12 cellular contexts compared by ENCODE assay signal in the genomic region with DNA sequence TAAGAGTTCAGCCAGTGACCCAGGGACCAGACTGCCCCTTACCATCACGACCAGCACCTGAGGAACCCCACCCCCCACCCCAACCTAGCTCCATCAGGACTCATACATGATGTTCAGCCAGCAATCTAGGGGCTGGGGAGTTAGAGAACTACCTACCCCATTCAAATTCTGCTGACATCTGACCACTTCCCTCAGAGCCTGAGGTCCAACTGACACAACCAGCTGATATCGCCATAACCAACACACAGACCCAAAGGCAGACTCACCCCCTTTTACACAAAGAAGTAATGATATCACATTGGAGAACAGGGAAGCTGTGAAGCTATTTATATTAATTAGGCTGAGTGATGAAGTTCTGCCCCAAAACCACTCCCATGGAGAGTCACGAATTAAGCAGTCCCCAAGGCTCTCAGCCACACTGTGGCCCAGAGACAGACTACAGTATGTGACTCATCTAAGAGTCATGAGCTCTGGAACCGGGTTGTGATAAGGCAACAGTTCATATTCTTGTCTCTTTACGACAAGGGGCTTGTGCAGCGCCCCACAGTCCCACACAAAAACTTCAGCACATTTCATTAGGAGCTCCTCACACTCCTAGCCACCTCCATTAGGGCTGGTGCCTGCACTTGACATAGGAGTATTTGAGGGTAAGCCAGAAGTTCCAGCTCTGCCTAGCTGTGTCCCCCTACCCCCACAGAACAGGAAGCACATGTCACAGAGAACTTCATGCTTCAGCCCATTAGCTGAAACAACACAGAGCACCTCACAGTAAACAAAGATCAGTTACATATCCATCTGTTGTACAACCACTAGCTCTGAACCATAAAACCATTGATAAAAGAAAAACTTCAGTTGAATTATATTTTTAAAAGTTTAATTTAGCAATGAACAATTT.
A peak's percentile ranks its signal among the peaks of the same experiment; 100 is the strongest.
DNase-seq lines count a peak whose midpoint lies in the region; ATAC-seq and TF ChIP-seq lines count a peak whose summit lies in the region.
"Had no signal": no experiment of that assay in that cellular context is flagged by ENCODE, and none has a peak within 500 bp of the region (broad histone marks: within the 10 kb centered on the region; RNA-seq: fewer than 3 reads in every experiment).

No MANE protein-coding gene starts in this region.

- peaks cover 2% of the 10 kb centered on the region for H3K27me3 Mint-ChIP-seq in GM23338 (ENCODE audit: insufficient read depth, low read depth, poor library complexity)
- H3K27me3 Mint-ChIP-seq in activated T-cell treated with anti-CD3 and anti-CD28 coated beads, Interleukin-2, amount 50 U/mL, for 24 hours = peaks cover 7% of the 10 kb centered on the region
- H3K27me3 Mint-ChIP-seq: memory B cell had no signal

- H3K4me3 Mint-ChIP-seq in GM23338 = no peak overlapping the region
- H3K4me3 Mint-ChIP-seq in activated T-cell treated with anti-CD3 and anti-CD28 coated beads, Interleukin-2, amount 50 U/mL, for 24 hours = no peak overlapping the region
- H3K4me3 Mint-ChIP-seq: memory B cell had no signal

- no peaks in the 10 kb centered on the region for H3K4me1 Mint-ChIP-seq in GM23338
- H3K4me1 Mint-ChIP-seq in activated T-cell treated with anti-CD3 and anti-CD28 coated beads, Interleukin-2, amount 50 U/mL, for 24 hours (ENCODE audit: low read depth) = no peaks in the 10 kb centered on the region
- H3K4me1 Mint-ChIP-seq: memory B cell had no signal

- intact Hi-C loops in PC-3 (cut with micrococcal nuclease) = no loop called here

- DNase-seq in DMS53 (lab: John Stamatoyannopoulos, UW) = peak; percentile 16
- DNase-seq in DMS53 treated with DMSO at 0.1 percent for 48 hours (lab: John Stamatoyannopoulos, UW; ENCODE audit: unreplicated experiment) = no peak
- peak; percentile 79 for DNase-seq in PC-3
- no peak for DNase-seq in epithelial cell of prostate (ENCODE audit: low read depth, low spot score)
- no peak for DNase-seq in GM23338 (ENCODE audit: low spot score)
- no peak for DNase-seq in middle frontal gyrus (ENCODE audit: extremely low spot score, low spot score)
- no peak for DNase-seq in activated T-cell treated with anti-CD3 and anti-CD28 coated beads, Interleukin-2, amount 50 U/mL, for 24 hours
- DNase-seq: activated CD4-positive, CD25-positive, alpha-beta regulatory T cell; activated naive CD4-positive, alpha-beta T cell treated with anti-CD3 and anti-CD28 coated beads, Interleukin-2, amount 50 U/mL, for 16 hours had no signal

- H3K36me3 ChIP-seq in PC-3 (ENCODE audit: low read depth, low read length) (no peaks in the 10 kb centered on the region), skeletal muscle satellite cell (ENCODE audit: insufficient read depth, low read length) (peaks cover 3% of the 10 kb centered on the region), GM23338 (ENCODE audit: insufficient read depth) (no peaks in the 10 kb centered on the region)

- H3K9me2 ChIP-seq in PC-3 (replicated peaks; ENCODE audit: low read length) = no peaks in the 10 kb centered on the region
- no peaks in the 10 kb centered on the region for H3K9me2 ChIP-seq in GM23338 (ENCODE audit: insufficient read depth)

- H3K36me3 Mint-ChIP-seq in GM23338 (ENCODE audit: low read depth) = no peaks in the 10 kb centered on the region; the same call in 2 of the 3 replicates
- H3K36me3 Mint-ChIP-seq in activated T-cell treated with anti-CD3 and anti-CD28 coated beads, Interleukin-2, amount 50 U/mL, for 24 hours (ENCODE audit: low read depth) = no peaks in the 10 kb centered on the region

- H4K20me1 ChIP-seq in PC-3 (ENCODE audit: low read length) (no peaks in the 10 kb centered on the region), GM23338 (replicated peaks; ENCODE audit: insufficient read depth) (no peaks in the 10 kb centered on the region)

- no peaks in the 10 kb centered on the region for H3F3A ChIP-seq in PC-3 (ENCODE audit: low read length, unreplicated experiment)
- no peaks in the 10 kb centered on the region for H3F3A ChIP-seq in GM23338 (replicated peaks; ENCODE audit: low read depth)

- H3K27me3 ChIP-seq in PC-3 (ENCODE audit: low read length) (no peaks in the 10 kb centered on the region), skeletal muscle satellite cell (ENCODE audit: control insufficient read depth, insufficient read depth, low read length) (no peaks in the 10 kb centered on the region), GM23338 (ENCODE audit: insufficient read depth) (no peaks in the 10 kb centered on the region)

- no peaks in the 10 kb centered on the region for H3K9me3 ChIP-seq in PC-3 (ENCODE audit: low read length)
- H3K9me3 ChIP-seq in skeletal muscle satellite cell (replicated peaks; ENCODE audit: low read length) = no peaks in the 10 kb centered on the region

- CTCF ChIA-PET in PC-3 (lab: Charles Lee) = interaction anchor here (0.5 kb wide), 1 partner anchor 110 kb away, joined by 3 read pairs; no protein-coding TSS in a partner anchor

- H3K4me3 ChIP-seq in PC-3 (ENCODE audit: low read length) (peak overlapping the region; percentile 50; the same call in 1 of the 2 replicates), skeletal muscle satellite cell (ENCODE audit: low read length) (no peak overlapping the region), GM23338 (no peak overlapping the region)

- no peaks in the 10 kb centered on the region for H3K79me2 ChIP-seq in PC-3 (ENCODE audit: low read length)
- no peaks in the 10 kb centered on the region for H3K79me2 ChIP-seq in GM23338 (replicated peaks; ENCODE audit: insufficient read depth)

- peak overlapping the region; percentile 15; the same call in 1 of the 2 replicates for H3K9ac ChIP-seq in PC-3 (ENCODE audit: low read length)
- no peak overlapping the region for H3K9ac ChIP-seq in skeletal muscle satellite cell (ENCODE audit: low read depth, low read length)

- H3K4me2 ChIP-seq in PC-3 (ENCODE audit: low read length) (peak overlapping the region; percentile 85), skeletal muscle satellite cell (ENCODE audit: low read length) (peak overlapping the region; percentile 61), GM23338 (no peak overlapping the region)

- H3K4me1 ChIP-seq in PC-3 (ENCODE audit: insufficient read depth, low read length) (peaks cover 21% of the 10 kb centered on the region), skeletal muscle satellite cell (ENCODE audit: control insufficient read depth, insufficient read depth, low read length) (peaks cover 14% of the 10 kb centered on the region), GM23338 (ENCODE audit: insufficient read depth) (no peaks in the 10 kb centered on the region)

- peak overlapping the region; percentile 83 for H2AFZ ChIP-seq in PC-3 (ENCODE audit: low read length)
- no peak overlapping the region for H2AFZ ChIP-seq in GM23338

- TF ChIP-seq CTCF in PC-3 (conservative IDR thresholded peaks at IDR 0.05; ENCODE audit: low read depth, low read length) = no peak
- TF ChIP-seq CTCF in GM23338 (conservative IDR thresholded peaks at IDR 0.05; ENCODE audit: low read depth in 2 of 2) = no peak

- H3K27ac Mint-ChIP-seq in GM23338 = no peak overlapping the region
- H3K27ac Mint-ChIP-seq in activated T-cell treated with anti-CD3 and anti-CD28 coated beads, Interleukin-2, amount 50 U/mL, for 24 hours = no peak overlapping the region
- H3K27ac Mint-ChIP-seq: memory B cell had no signal

- POLR2A ChIA-PET in PC-3 (lab: Charles Lee; ENCODE audit: unreplicated experiment) = interaction anchor here (0.7 kb wide), 1 partner anchor 51 kb away, joined by 4 read pairs; no protein-coding TSS in a partner anchor

- H3K9me3 Mint-ChIP-seq in GM23338 = no peaks in the 10 kb centered on the region
- H3K9me3 Mint-ChIP-seq in activated T-cell treated with anti-CD3 and anti-CD28 coated beads, Interleukin-2, amount 50 U/mL, for 24 hours = no peaks in the 10 kb centered on the region
- H3K9me3 Mint-ChIP-seq: memory B cell had no signal

- ATAC-seq in PC-3 = peak; percentile 98
- no peak for ATAC-seq in GM23338

- BruUV-seq in PC-3 (replicated peaks; lab: Mats Ljungman, UMichigan) = no TSS peak

- H3K27ac ChIP-seq in PC-3 (ENCODE audit: low read length) = peak overlapping the region; percentile 70
- peak overlapping the region; percentile 17 for H3K27ac ChIP-seq in epithelial cell of prostate
- H3K27ac ChIP-seq in GM23338 (ENCODE audit: low read depth) = no peak overlapping the region
- H3K27ac ChIP-seq: 22Rv1 had no signal

TF ChIP-seq in GM23338, 12 proteins besides CTCF, POLR2A, EP300 and RAD21 (continues in another document):
- TF ChIP-seq ZNF331 (CRISPR knock-in tag; IDR thresholded peaks at IDR 0.05; ENCODE audit: low read depth) = no peak
- no peak for TF ChIP-seq NANOG (IDR thresholded peaks at IDR 0.05; ENCODE audit: borderline replicate concordance)
- TF ChIP-seq, protein P1, sequence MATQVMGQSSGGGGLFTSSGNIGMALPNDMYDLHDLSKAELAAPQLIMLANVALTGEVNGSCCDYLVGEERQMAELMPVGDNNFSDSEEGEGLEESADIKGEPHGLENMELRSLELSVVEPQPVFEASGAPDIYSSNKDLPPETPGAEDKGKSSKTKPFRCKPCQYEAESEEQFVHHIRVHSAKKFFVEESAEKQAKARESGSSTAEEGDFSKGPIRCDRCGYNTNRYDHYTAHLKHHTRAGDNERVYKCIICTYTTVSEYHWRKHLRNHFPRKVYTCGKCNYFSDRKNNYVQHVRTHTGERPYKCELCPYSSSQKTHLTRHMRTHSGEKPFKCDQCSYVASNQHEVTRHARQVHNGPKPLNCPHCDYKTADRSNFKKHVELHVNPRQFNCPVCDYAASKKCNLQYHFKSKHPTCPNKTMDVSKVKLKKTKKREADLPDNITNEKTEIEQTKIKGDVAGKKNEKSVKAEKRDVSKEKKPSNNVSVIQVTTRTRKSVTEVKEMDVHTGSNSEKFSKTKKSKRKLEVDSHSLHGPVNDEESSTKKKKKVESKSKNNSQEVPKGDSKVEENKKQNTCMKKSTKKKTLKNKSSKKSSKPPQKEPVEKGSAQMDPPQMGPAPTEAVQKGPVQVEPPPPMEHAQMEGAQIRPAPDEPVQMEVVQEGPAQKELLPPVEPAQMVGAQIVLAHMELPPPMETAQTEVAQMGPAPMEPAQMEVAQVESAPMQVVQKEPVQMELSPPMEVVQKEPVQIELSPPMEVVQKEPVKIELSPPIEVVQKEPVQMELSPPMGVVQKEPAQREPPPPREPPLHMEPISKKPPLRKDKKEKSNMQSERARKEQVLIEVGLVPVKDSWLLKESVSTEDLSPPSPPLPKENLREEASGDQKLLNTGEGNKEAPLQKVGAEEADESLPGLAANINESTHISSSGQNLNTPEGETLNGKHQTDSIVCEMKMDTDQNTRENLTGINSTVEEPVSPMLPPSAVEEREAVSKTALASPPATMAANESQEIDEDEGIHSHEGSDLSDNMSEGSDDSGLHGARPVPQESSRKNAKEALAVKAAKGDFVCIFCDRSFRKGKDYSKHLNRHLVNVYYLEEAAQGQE (IDR thresholded peaks at IDR 0.05; ENCODE audit: unreplicated experiment) = no peak

Comparison
In these comparisons a context has a peak if more than half of its experiments do, and no peak if none do; other contexts are left out.
1. DNase-seq: peak in DMS53 (single experiment) and PC-3 (single experiment); none in DMS53 treated with DMSO at 0.1 percent for 48 hours (single experiment), epithelial cell of prostate (single experiment), GM23338 (single experiment), middle frontal gyrus (single experiment) and activated T-cell treated with anti-CD3 and anti-CD28 coated beads, Interleukin-2, amount 50 U/mL, for 24 hours (single experiment).